In the genomic region with DNA sequence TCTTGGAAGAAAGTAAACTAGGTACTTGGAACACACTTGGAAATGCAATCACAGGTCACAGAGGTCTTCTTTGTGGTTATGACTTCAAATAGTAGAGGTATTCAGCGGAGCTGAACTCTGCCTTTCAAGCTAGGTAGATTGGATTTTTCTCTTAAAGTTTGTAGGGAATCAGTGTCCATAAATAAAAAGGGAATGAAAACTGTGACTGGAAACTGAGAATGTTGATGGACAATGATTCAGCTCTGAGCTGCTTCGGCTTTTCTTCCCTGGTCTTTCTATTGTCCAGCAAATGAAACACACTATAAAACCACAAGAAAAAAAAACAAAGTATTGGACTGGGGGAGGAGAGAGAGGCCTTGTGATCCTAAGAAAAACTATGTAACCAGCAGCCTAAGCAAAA, we compare ENCODE assay signal across 34 cellular contexts. TPM values are rescaled to one million over a fixed set of nuclear protein-coding genes. Genes with fewer than 3 reads are reported as not detected.
DNase-seq lines count a peak whose midpoint lies in the region; ATAC-seq, FAIRE-seq and TF ChIP-seq lines count a peak whose summit lies in the region.
"Had no signal": no experiment of that assay in that cellular context is flagged by ENCODE, and none has a peak within 500 bp of the region (broad histone marks: within the 10 kb centered on the region; RNA-seq: fewer than 3 reads in every experiment).

No MANE protein-coding gene starts in this region.

- no peak for TF ChIP-seq POLR2A in uterus (IDR thresholded peaks at IDR 0.05)

- H3K4me1 Mint-ChIP-seq in mesothelial cell of epicardium: peaks cover 24% of the 10 kb centered on the region
- H3K4me1 Mint-ChIP-seq: activated CD4-positive, alpha-beta memory T cell treated with anti-CD3 and anti-CD28 coated beads, Interleukin-2, amount 10 ng/mL, durations not matched to agents 7 days and 5 days; activated T-helper 17 cell treated with anti-CD3 and anti-CD28 coated beads, Interleukin-2, amount 50 U/mL, for 72 hours; CD4-positive, alpha-beta memory T cell; memory B cell had no signal

- intact Hi-C loops in heart right ventricle (cut with DNase I): loop anchor here in 1 of 10 donors (10.0 kb wide), 1 partner anchor 119 kb away; no protein-coding TSS in a partner anchor
- intact Hi-C loops in cardiac septum (cut with DNase I): no loop called here
- intact Hi-C loops in uterus (cut with DNase I; ENCODE audit: low total_unique reads): no loop called here

- H3K27ac ChIP-seq in heart right ventricle (peak overlapping the region in 8 of 10 donors; percentile 24 to 76 (median 64)), uterus (no peak overlapping the region)
- H3K27ac ChIP-seq: A549, dorsolateral prefrontal cortex, SK-N-MC, stomach, tibial artery had no signal

- TF ChIP-seq CTCF in heart right ventricle (IDR thresholded peaks at IDR 0.05): no peak
- TF ChIP-seq CTCF in choroid plexus epithelial cell (conservative IDR thresholded peaks at IDR 0.05; ENCODE audit: low read depth, low read length): no peak
- no peak for TF ChIP-seq CTCF in mesothelial cell of epicardium (IDR thresholded peaks at IDR 0.05; ENCODE audit: unreplicated experiment)
- no peak for TF ChIP-seq CTCF in uterus (IDR thresholded peaks at IDR 0.05)

- H3K36me3 Mint-ChIP-seq in mesothelial cell of epicardium: no peaks in the 10 kb centered on the region
- H3K36me3 Mint-ChIP-seq: CD4-positive, alpha-beta memory T cell; memory B cell had no signal

- FAIRE-seq in GM19239 (lab: Jason Lieb, UNC): no peak
- FAIRE-seq: A549, GM12892, H1, HTR-8/SVneo, keratinocyte had no signal

- H3K4me3 ChIP-seq in heart right ventricle (no peak overlapping the region), choroid plexus epithelial cell (ENCODE audit: low read depth, low read length) (no peak overlapping the region), uterus (no peak overlapping the region)
- H3K4me3 ChIP-seq: A549, dorsolateral prefrontal cortex, SK-N-MC, stomach, tibial artery had no signal

- no peak for DNase-seq in heart right ventricle
- DNase-seq in cardiac septum (ENCODE audit: low spot score): no peak
- peak; percentile 2 for DNase-seq in choroid plexus epithelial cell (ENCODE audit: low read depth)
- DNase-seq in mesothelial cell of epicardium (ENCODE audit: low spot score in 2 of 2, unreplicated experiment in 2 of 2): no peak
- peak; percentile 3 for DNase-seq in stromal cell of bone marrow (ENCODE audit: low read depth)
- no peak for DNase-seq in uterus
- DNase-seq in GM19239 (ENCODE audit: insufficient read length, low spot score): no peak
- DNase-seq: activated CD4-positive, alpha-beta memory T cell treated with anti-CD3 and anti-CD28 coated beads, Interleukin-2, amount 10 ng/mL, durations not matched to agents 7 days and 5 days; activated CD4-positive, alpha-beta T cell treated with anti-CD3 and anti-CD28 coated beads for 1 hour; activated CD8-positive, alpha-beta memory T cell treated with anti-CD3 and anti-CD28 coated beads, Interleukin-2, amount 50 U/mL, for 48 hours; AML-193; aorta; CD4-positive, alpha-beta memory T cell; cerebellar nuclear complex; DMS 273 treated with DMSO at 0.1 percent for 48 hours; dorsolateral prefrontal cortex; NCI-H146; NCI-H446 treated with DMSO at 0.1 percent for 48 hours; NCI-H82; occipital lobe; RPMI8226; stomach; tibial artery had no signal

- peaks cover 0 to 37% (median 11%) of the 10 kb centered on the region in 9 donors for H3K4me1 ChIP-seq in heart right ventricle
- H3K4me1 ChIP-seq in uterus: no peaks in the 10 kb centered on the region
- H3K4me1 ChIP-seq: A549 had no signal

- H3K36me3 ChIP-seq in heart right ventricle: peaks cover 0 to 13% (median 0%) of the 10 kb centered on the region in 9 donors
- H3K36me3 ChIP-seq in uterus: no peaks in the 10 kb centered on the region
- H3K36me3 ChIP-seq: stomach, tibial artery had no signal

- H3K27me3 Mint-ChIP-seq in mesothelial cell of epicardium (ENCODE audit: low read depth): no peaks in the 10 kb centered on the region
- H3K27me3 Mint-ChIP-seq: activated CD4-positive, alpha-beta memory T cell treated with anti-CD3 and anti-CD28 coated beads, Interleukin-2, amount 10 ng/mL, durations not matched to agents 7 days and 5 days; activated naive CD8-positive, alpha-beta T cell; activated T-helper 17 cell treated with anti-CD3 and anti-CD28 coated beads, Interleukin-2, amount 50 U/mL, for 72 hours; CD4-positive, alpha-beta memory T cell; memory B cell had no signal

- H3K9me3 Mint-ChIP-seq in mesothelial cell of epicardium: peaks cover 3% of the 10 kb centered on the region
- H3K9me3 Mint-ChIP-seq: activated T-helper 17 cell treated with anti-CD3 and anti-CD28 coated beads, Interleukin-2, amount 50 U/mL, for 72 hours; memory B cell had no signal

- H3K27ac Mint-ChIP-seq in mesothelial cell of epicardium: peak overlapping the region; percentile 14
- H3K27ac Mint-ChIP-seq: activated CD4-positive, alpha-beta memory T cell treated with anti-CD3 and anti-CD28 coated beads, Interleukin-2, amount 10 ng/mL, durations not matched to agents 7 days and 5 days; activated naive CD8-positive, alpha-beta T cell; activated T-helper 17 cell treated with anti-CD3 and anti-CD28 coated beads, Interleukin-2, amount 50 U/mL, for 72 hours; CD4-positive, alpha-beta memory T cell; memory B cell had no signal

- ATAC-seq in heart right ventricle (no peak), HG03439 (IDR thresholded peaks at IDR 0.05; ENCODE audit: unreplicated experiment) (no peak)
- ATAC-seq: A549; activated T-helper 17 cell treated with anti-CD3 and anti-CD28 coated beads, Interleukin-2, amount 50 U/mL, for 72 hours had no signal

- 78 to 83% methylated on average over 2 of the region's 2 CpGs for WGBS in heart right ventricle, 2 donors

- H3K27me3 ChIP-seq in heart right ventricle (no peaks in the 10 kb centered on the region), uterus (no peaks in the 10 kb centered on the region)
- H3K27me3 ChIP-seq: dorsolateral prefrontal cortex, stomach, tibial artery had no signal

- no peak overlapping the region for H3K4me3 Mint-ChIP-seq in mesothelial cell of epicardium
- H3K4me3 Mint-ChIP-seq: activated CD4-positive, alpha-beta memory T cell treated with anti-CD3 and anti-CD28 coated beads, Interleukin-2, amount 10 ng/mL, durations not matched to agents 7 days and 5 days; activated naive CD8-positive, alpha-beta T cell; activated T-helper 17 cell treated with anti-CD3 and anti-CD28 coated beads, Interleukin-2, amount 50 U/mL, for 72 hours; CD4-positive, alpha-beta memory T cell; memory B cell had no signal

- H3K9me3 ChIP-seq in heart right ventricle (peaks cover 0 to 13% (median 0%) of the 10 kb centered on the region in 11 donors), uterus (no peaks in the 10 kb centered on the region)
- H3K9me3 ChIP-seq: A549, tibial artery had no signal

RNA-seq across cellular contexts. Expression of gene TNNI3K, which starts 11.1 kb away (rescaled TPM):
- 100 to 1,000 TPM in 2 of 10 donors, 10 to 100 TPM in 8; 58.1 to 111 (median 95.6) TPM for total RNA-seq in heart right ventricle
- 100 to 1,000 TPM in 1 of 2 donors, 10 to 100 TPM in 1; 11.7 to 162 TPM for polyA plus RNA-seq in heart right ventricle
- total RNA-seq in cardiac septum: 55.2 TPM
- 0.51 to 1.5 TPM (median 0.93 TPM) in 3 replicates for total RNA-seq in mesothelial cell of epicardium
- 1 to 10 TPM in 2 of 4 donors, under 1 TPM in 1, not detected in 1; 0.26 to 5.3 (median 1.5) TPM for total RNA-seq in uterus
- total RNA-seq: CD4-positive, alpha-beta memory T cell; T-helper 1 cell treated with Interleukin-12 subunit alpha and Interleukin-12 subunit beta and Interleukin-4 antibody, amounts not matched to agents 30 ng/mL and 1 ng/mL, for 36 hours had no signal
- polyA plus RNA-seq: aorta had no signal

RNA-seq across cellular contexts. Expression of gene FPGT, which starts 48.2 kb away (rescaled TPM):
- total RNA-seq in heart right ventricle (10 to 100 TPM; 10.4 to 18.7 (median 12.1) TPM), cardiac septum (14.9 TPM), mesothelial cell of epicardium (13.1 to 15.5 TPM (median 14.1 TPM) in 3 replicates), uterus (10 to 100 TPM; 16.1 to 55.0 (median 17.7) TPM)
- polyA plus RNA-seq in heart right ventricle: 10 to 100 TPM in 1 of 2 donors, 1 to 10 TPM in 1; 5.6 to 10.1 TPM

RNA-seq across cellular contexts. Expression of gene LRRIQ3, which starts 48.3 kb away (rescaled TPM):
- total RNA-seq in heart right ventricle: 1 to 10 TPM in 1 of 10 donors, under 1 TPM in 9; 0.11 to 1.1 (median 0.56) TPM
- polyA plus RNA-seq in heart right ventricle: under 1 TPM; 0.19 to 0.22 TPM
- total RNA-seq in cardiac septum: 0.43 TPM
- total RNA-seq in mesothelial cell of epicardium: 0.29 to 0.51 TPM (median 0.47 TPM) in 3 replicates
- total RNA-seq in uterus: 1 to 10 TPM in 1 of 4 donors, under 1 TPM in 1, not detected in 2; 0.49 to 2.6 TPM

Comparison
In these comparisons a context has a peak if more than half of its experiments do, and no peak if none do; other contexts are left out.
1. DNase-seq: peak in choroid plexus epithelial cell (single experiment) and stromal cell of bone marrow (single experiment); none in heart right ventricle (0 of 2), cardiac septum (single experiment), mesothelial cell of epicardium (0 of 2), uterus (0 of 2) and GM19239 (single experiment).
2. H3K27ac ChIP-seq: peak in heart right ventricle (8 of 10); none in uterus (0 of 2).